1 cellular context compared by ENCODE assay signal in the genomic region with DNA sequence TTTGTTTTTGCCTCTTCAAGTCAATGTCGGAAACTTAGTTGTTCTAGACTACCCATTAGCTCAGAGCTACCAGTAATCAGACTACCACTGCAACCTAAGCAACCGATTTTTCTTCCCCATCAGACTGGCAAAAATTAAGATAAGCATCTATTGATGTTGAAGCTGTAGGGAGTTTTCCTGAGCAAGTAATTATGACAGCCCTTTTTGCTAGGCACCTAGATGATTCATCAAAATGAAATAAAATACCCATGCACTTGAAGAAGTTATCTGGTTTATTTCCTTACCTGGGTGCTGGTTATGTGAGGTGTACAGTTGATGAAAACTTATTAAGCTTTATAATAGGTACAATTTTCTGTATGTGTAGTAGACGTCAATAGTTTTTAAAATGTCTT.
TF ChIP-seq lines count a peak whose summit lies in the region.

No MANE protein-coding gene starts in this region.

TF ChIP-seq in WTC11, 78 proteins besides CTCF, POLR2A, EP300 and RAD21 (continued from another document):
- no peak for TF ChIP-seq ATF1 (CRISPR knock-in tag; IDR thresholded peaks at IDR 0.05)
- no peak for TF ChIP-seq SP1 (CRISPR knock-in tag; conservative IDR thresholded peaks at IDR 0.05)
